In genomic region chr11:88353835-88354496, GRCh38 we compare ENCODE assay signal across 12 cellular contexts. TPM values are rescaled to one million over a fixed set of nuclear protein-coding genes. Genes with fewer than 3 reads are reported as not detected.
DNase-seq lines count a peak whose midpoint lies in the region; ATAC-seq and TF ChIP-seq lines count a peak whose summit lies in the region.
"Had no signal": no experiment of that assay in that cellular context is flagged by ENCODE, and none has a peak within 500 bp of the region (broad histone marks: within the 10 kb centered on the region; RNA-seq: fewer than 3 reads in every experiment).

No MANE protein-coding gene starts in this region.

- H3K9ac ChIP-seq in endodermal cell (ENCODE audit: extremely low read depth, low read length, poor library complexity, severe bottlenecking) = no peak overlapping the region

- no peak overlapping the region for H3K4me3 ChIP-seq in endodermal cell (ENCODE audit: low read length)
- H3K4me3 ChIP-seq: A549, dorsolateral prefrontal cortex had no signal

- no peaks in the 10 kb centered on the region for H3K36me3 Mint-ChIP-seq in activated CD4-positive, alpha-beta T cell treated with anti-CD3 and anti-CD28 coated beads, Interleukin-2, amount 10 ng/mL, durations not matched to agents 24 days and 14 days (ENCODE audit: low read depth)
- H3K36me3 Mint-ChIP-seq in T-helper 17 cell (ENCODE audit: low read depth) (peaks cover 5% of the 10 kb centered on the region), endodermal cell (ENCODE audit: low read depth) (no peaks in the 10 kb centered on the region)

- H3K9me3 ChIP-seq in T-helper 17 cell (ENCODE audit: control insufficient read depth, low read length, poor library complexity, severe bottlenecking) (no peaks in the 10 kb centered on the region), endodermal cell (ENCODE audit: control insufficient read depth, low read length) (no peaks in the 10 kb centered on the region)
- H3K9me3 ChIP-seq: A549 had no signal

- H3K27me3 ChIP-seq in endodermal cell (ENCODE audit: control insufficient read depth, insufficient read depth, low read length, poor library complexity, severe bottlenecking) = no peaks in the 10 kb centered on the region
- H3K27me3 ChIP-seq: dorsolateral prefrontal cortex had no signal

- no peak overlapping the region for H3K27ac ChIP-seq in endodermal cell (ENCODE audit: low read depth, low read length)
- H3K27ac ChIP-seq: A549, dorsolateral prefrontal cortex had no signal

- peak; percentile 25 for ATAC-seq in HG02852 (IDR thresholded peaks at IDR 0.05; ENCODE audit: unreplicated experiment)
- ATAC-seq in T-helper 17 cell = peak; percentile 41
- peak; percentile 84 for ATAC-seq in stimulated activated naive CD8-positive, alpha-beta T cell treated with anti-CD3 and anti-CD28 coated beads, Interleukin-15, Interleukin-2, amounts not matched to agents 100 U/mL and 50 U/mL, for 24 hours
- ATAC-seq: A549 had no signal

- TF ChIP-seq CTCF in endodermal cell (conservative IDR thresholded peaks at IDR 0.05) = no peak

- H3K4me3 Mint-ChIP-seq in activated CD4-positive, alpha-beta T cell treated with anti-CD3 and anti-CD28 coated beads, Interleukin-2, amount 10 ng/mL, durations not matched to agents 24 days and 14 days = peak overlapping the region; percentile 7
- H3K4me3 Mint-ChIP-seq in T-helper 17 cell (no peak overlapping the region), endodermal cell (no peak overlapping the region)

- no peaks in the 10 kb centered on the region for H3K4me1 ChIP-seq in endodermal cell (ENCODE audit: control insufficient read depth, insufficient read depth, low read length)

- 89 to 90% methylated on average over 3 to 4 of the region's 4 CpGs for WGBS in endodermal cell (ENCODE audit: insufficient coverage in 1 of 2, insufficient read length in 1 of 2), 2 experiments

- DNase-seq in activated CD4-positive, alpha-beta T cell treated with anti-CD3 and anti-CD28 coated beads, Interleukin-2, amount 10 ng/mL, durations not matched to agents 24 days and 14 days = no peak
- DNase-seq in activated CD4-positive, alpha-beta T cell treated with anti-CD3 and anti-CD28 coated beads for 48 hours = no peak
- DNase-seq in T-helper 17 cell = no peak
- DNase-seq in stimulated activated naive CD8-positive, alpha-beta T cell treated with anti-CD3 and anti-CD28 coated beads, Interleukin-15, Interleukin-2, amounts not matched to agents 100 U/mL and 50 U/mL, for 24 hours = no peak
- DNase-seq in globus pallidus (ENCODE audit: low spot score) = no peak
- DNase-seq in NCI-H2196 treated with DMSO at 0.1 percent for 48 hours (lab: John Stamatoyannopoulos, UW; ENCODE audit: unreplicated experiment) = no peak
- DNase-seq in endodermal cell = no peak
- DNase-seq: dorsolateral prefrontal cortex, NCI-H345, posterior cingulate gyrus had no signal

- no peaks in the 10 kb centered on the region for H3K36me3 ChIP-seq in endodermal cell (ENCODE audit: control insufficient read depth, insufficient read depth, low read length)

- H3K27ac Mint-ChIP-seq in activated CD4-positive, alpha-beta T cell treated with anti-CD3 and anti-CD28 coated beads, Interleukin-2, amount 10 ng/mL, durations not matched to agents 24 days and 14 days = peak overlapping the region; percentile 10
- peak overlapping the region; percentile 37 for H3K27ac Mint-ChIP-seq in T-helper 17 cell
- H3K27ac Mint-ChIP-seq in endodermal cell = no peak overlapping the region

- H3K9me3 Mint-ChIP-seq in activated CD4-positive, alpha-beta T cell treated with anti-CD3 and anti-CD28 coated beads, Interleukin-2, amount 10 ng/mL, durations not matched to agents 24 days and 14 days = no peaks in the 10 kb centered on the region
- H3K9me3 Mint-ChIP-seq in endodermal cell = no peaks in the 10 kb centered on the region

- H3K27me3 Mint-ChIP-seq in activated CD4-positive, alpha-beta T cell treated with anti-CD3 and anti-CD28 coated beads, Interleukin-2, amount 10 ng/mL, durations not matched to agents 24 days and 14 days = no peaks in the 10 kb centered on the region
- H3K27me3 Mint-ChIP-seq in T-helper 17 cell = no peaks in the 10 kb centered on the region
- no peaks in the 10 kb centered on the region for H3K27me3 Mint-ChIP-seq in endodermal cell (ENCODE audit: insufficient read depth)

- intact Hi-C loops in activated CD4-positive, alpha-beta T cell treated with anti-CD3 and anti-CD28 coated beads, Interleukin-2, amount 10 ng/mL, durations not matched to agents 24 days and 14 days (cut with micrococcal nuclease) = no loop called here

- peaks cover 28% of the 10 kb centered on the region for H3K4me1 Mint-ChIP-seq in activated CD4-positive, alpha-beta T cell treated with anti-CD3 and anti-CD28 coated beads, Interleukin-2, amount 10 ng/mL, durations not matched to agents 24 days and 14 days
- H3K4me1 Mint-ChIP-seq in T-helper 17 cell (peaks cover 14% of the 10 kb centered on the region), endodermal cell (peaks cover 2% of the 10 kb centered on the region)

RNA-seq across cellular contexts. Expression of gene CTSC, which starts 16.4 kb away (rescaled TPM):
- 67.1 and 71.8 TPM in 2 replicates for total RNA-seq in activated CD4-positive, alpha-beta T cell treated with anti-CD3 and anti-CD28 coated beads, Interleukin-2, amount 10 ng/mL, durations not matched to agents 24 days and 14 days
- 10 to 100 TPM; 52.8 to 69.8 TPM for total RNA-seq in T-helper 17 cell
- total RNA-seq in endodermal cell = 100 to 1,000 TPM; 234 to 273 TPM
- polyA plus RNA-seq in endodermal cell (2013, experiment 1 of 2) = 116 TPM
- polyA plus RNA-seq in endodermal cell (2013, experiment 2 of 2) = 98.1 TPM

Comparison
In these comparisons a context has a peak if more than half of its experiments do, and no peak if none do; other contexts are left out.
1. ATAC-seq: peak in every context shown above with its lines; median percentile 84 in stimulated activated naive CD8-positive, alpha-beta T cell treated with anti-CD3 and anti-CD28 coated beads, Interleukin-15, Interleukin-2, amounts not matched to agents 100 U/mL and 50 U/mL, for 24 hours; 41 in T-helper 17 cell; 25 in HG02852.